ENCODE assay signal across 21 cellular contexts in genomic region chr9:15670884-15671283, GRCh38.
DNase-seq lines count a peak whose midpoint lies in the region; ATAC-seq, FAIRE-seq and TF ChIP-seq lines count a peak whose summit lies in the region.
"Had no signal": no experiment of that assay in that cellular context is flagged by ENCODE, and none has a peak within 500 bp of the region (broad histone marks: within the 10 kb centered on the region; RNA-seq: fewer than 3 reads in every experiment).

No MANE protein-coding gene starts in this region.

- POLR2A ChIA-PET in RWPE1 (lab: Yijun Ruan, JAX; ENCODE audit: low non-redundant PET), result no interaction called here

- DNase-seq in GM12891 (ENCODE audit: insufficient read length, low spot score) (no peak), GM03348 (ENCODE audit: low spot score) (no peak), occipital lobe (lab: John Stamatoyannopoulos, UW) (no peak), RWPE1 (ENCODE audit: low spot score) (no peak)
- no peak for DNase-seq in stimulated activated CD4-positive, alpha-beta T cell treated with anti-CD3 and anti-CD28 coated beads, Interleukin-15, amount 100 ng/mL, for 24 hours
- DNase-seq: activated CD4-positive, alpha-beta T cell treated with anti-CD3 and anti-CD28 coated beads for 36 hours; activated T-cell treated with anti-CD3 and anti-CD28 coated beads, Interleukin-2, amount 50 U/mL, for 24 hours; CD8-positive, alpha-beta T cell; cerebellar nuclear complex; GF-D8; Karpas-422; NCI-H146; NCI-H526; stimulated activated CD8-positive, alpha-beta memory T cell treated with anti-CD3 and anti-CD28 coated beads, Interleukin-4, amount 100 ng/mL, for 48 hours; T-helper 17 cell; tibial artery had no signal

- FAIRE-seq in GM12891 (lab: Jason Lieb, UNC), result peak; percentile 69
- FAIRE-seq: A549 had no signal

- TF ChIP-seq CTCF in RWPE1 (conservative IDR thresholded peaks at IDR 0.05; ENCODE audit: low read depth), result no peak

- H3K27ac ChIP-seq in RWPE1, result no peak overlapping the region
- H3K27ac ChIP-seq: A549, tibial artery had no signal

- no peak for TF ChIP-seq POLR2A in GM12891 (IDR thresholded peaks at IDR 0.05; ENCODE audit: low read depth, low read length)

- CTCF ChIA-PET in RWPE1 (lab: Yijun Ruan, JAX), result no interaction called here

- ATAC-seq in GM19372 (IDR thresholded peaks at IDR 0.05; ENCODE audit: low read depth, unreplicated experiment) (peak; percentile 79), HG02588 (IDR thresholded peaks at IDR 0.05; ENCODE audit: unreplicated experiment) (peak; percentile 69), HG03159 (IDR thresholded peaks at IDR 0.05; ENCODE audit: unreplicated experiment) (peak; percentile 92)
- ATAC-seq: A549; activated CD4-positive, alpha-beta T cell treated with anti-CD3 and anti-CD28 coated beads for 36 hours; CD8-positive, alpha-beta T cell; left lobe of liver; T-helper 17 cell had no signal

TF ChIP-seq in GM12891, 5 proteins besides CTCF, POLR2A, EP300 and RAD21:
- TF ChIP-seq POLR2AphosphoS5 (IDR thresholded peaks at IDR 0.05; ENCODE audit: low read depth, low read length) (no peak), TAF1 (IDR thresholded peaks at IDR 0.05; ENCODE audit: low read depth, low read length) (no peak), POU2F2 (IDR thresholded peaks at IDR 0.05; ENCODE audit: low read depth, low read length) (no peak), PAX5 (IDR thresholded peaks at IDR 0.05; ENCODE audit: insufficient read depth, low read length, severe bottlenecking) (no peak), SPI1 (IDR thresholded peaks at IDR 0.05; ENCODE audit: low read depth, low read length) (no peak)
